ENCODE assay signal across 10 cellular contexts in genomic region chr17:81885869-81886548, GRCh38. TPM values are rescaled to one million over a fixed set of nuclear protein-coding genes. Genes with fewer than 3 reads are reported as not detected.
DNase-seq lines count a peak whose midpoint lies in the region; ATAC-seq and TF ChIP-seq lines count a peak whose summit lies in the region.
"Had no signal": no experiment of that assay in that cellular context is flagged by ENCODE, and none has a peak within 500 bp of the region (broad histone marks: within the 10 kb centered on the region; RNA-seq: fewer than 3 reads in every experiment).

No MANE protein-coding gene starts in this region.

- H3K27me3 ChIP-seq in H7 (ENCODE audit: control insufficient read depth, insufficient read depth, low read length) = no peaks in the 10 kb centered on the region

- peak; percentile 94 for DNase-seq in A172 (ENCODE audit: low spot score)
- DNase-seq in H7 = peak; percentile 46
- peak; percentile 37 to 41 for DNase-seq in SW 1271 (lab: John Stamatoyannopoulos, UW)
- peak; percentile 56 for DNase-seq in fibroblast of mammary gland (ENCODE audit: low read depth)
- DNase-seq in left ventricle myocardium superior = no peak
- DNase-seq: activated CD4-positive, CD25-positive, alpha-beta regulatory T cell; Kasumi-1 had no signal

- H3K36me3 ChIP-seq in H7 (replicated peaks; ENCODE audit: control insufficient read depth, insufficient read depth, low read length) = peaks cover 38% of the 10 kb centered on the region

- TF ChIP-seq CTCF in fibroblast of mammary gland (conservative IDR thresholded peaks at IDR 0.05; ENCODE audit: control insufficient read depth, insufficient read depth, low read depth, low read length) = no peak

- H3K4me3 ChIP-seq in H7 (ENCODE audit: insufficient read depth, low read depth, low read length) (no peak overlapping the region), fibroblast of mammary gland (ENCODE audit: control insufficient read depth, low read depth, low read length) (no peak overlapping the region)

- ATAC-seq in left ventricle myocardium superior (no peak), GM18873 (IDR thresholded peaks at IDR 0.05; ENCODE audit: low FRiP score, unreplicated experiment) (no peak), GM19035 (IDR thresholded peaks at IDR 0.05; ENCODE audit: unreplicated experiment) (no peak), HG02642 (IDR thresholded peaks at IDR 0.05; ENCODE audit: poor library complexity, unreplicated experiment) (no peak)

- intact Hi-C loops in left ventricle myocardium superior (cut with micrococcal nuclease) = no loop called here

RNA-seq across cellular contexts. Expression of gene ALYREF, which starts 5.4 kb away (rescaled TPM):
- 376 and 393 TPM in 2 replicates for total RNA-seq in A172 (2014; rRNA removed; shearing (Covaris generic))
- total RNA-seq in H7 (2014; rRNA removed; shearing (Covaris generic)) = 195 and 271 TPM in 2 replicates
- total RNA-seq in left ventricle myocardium superior = 32.0 TPM

RNA-seq across cellular contexts. Expression of gene ANAPC11, which starts 5.5 kb away (rescaled TPM):
- 207 and 245 TPM in 2 replicates for total RNA-seq in A172 (2014; rRNA removed; shearing (Covaris generic))
- 269 and 274 TPM in 2 replicates for total RNA-seq in H7 (2014; rRNA removed; shearing (Covaris generic))
- 173 TPM for total RNA-seq in left ventricle myocardium superior

RNA-seq across cellular contexts. Expression of gene ARHGDIA, which starts 14.9 kb away (rescaled TPM):
- 173 and 183 TPM in 2 replicates for total RNA-seq in A172 (2014; rRNA removed; shearing (Covaris generic))
- total RNA-seq in H7 (2014; rRNA removed; shearing (Covaris generic)) = 127 and 158 TPM in 2 replicates
- total RNA-seq in left ventricle myocardium superior = 114 TPM

RNA-seq across cellular contexts. Expression of gene NPB, which starts 16.0 kb away (rescaled TPM):
- total RNA-seq in A172 (2014; rRNA removed; shearing (Covaris generic)) = 0.77 and 1.8 TPM in 2 replicates
- total RNA-seq in H7 (2014; rRNA removed; shearing (Covaris generic)) = 0.85 and 0.94 TPM in 2 replicates
- total RNA-seq in left ventricle myocardium superior = 0.69 TPM

RNA-seq across cellular contexts. Expression of gene PCYT2, which starts 25.2 kb away (rescaled TPM):
- 93.8 and 108 TPM in 2 replicates for total RNA-seq in A172 (2014; rRNA removed; shearing (Covaris generic))
- total RNA-seq in H7 (2014; rRNA removed; shearing (Covaris generic)) = 21.0 and 37.0 TPM in 2 replicates
- total RNA-seq in left ventricle myocardium superior = 28.4 TPM
